8 cellular contexts compared by ENCODE assay signal in genomic region chr7:33039905-33040292, GRCh38. TPM values are rescaled to one million over a fixed set of nuclear protein-coding genes. Genes with fewer than 3 reads are reported as not detected.
A peak's percentile ranks its signal among the peaks of the same experiment; 100 is the strongest.
DNase-seq lines count a peak whose midpoint lies in the region; ATAC-seq and TF ChIP-seq lines count a peak whose summit lies in the region.

No MANE protein-coding gene starts in this region.

- H4K20me1 ChIP-seq in GM23248 (ENCODE audit: insufficient read depth) (no peaks in the 10 kb centered on the region), smooth muscle cell (ENCODE audit: low read depth) (peaks cover 29% of the 10 kb centered on the region)

- peak; percentile 30 for DNase-seq in GM23248
- DNase-seq in activated CD4-positive, alpha-beta memory T cell treated with anti-CD3 and anti-CD28 coated beads, Interleukin-2, amount 10 ng/mL, durations not matched to agents 7 days and 5 days: no peak
- DNase-seq in smooth muscle cell (lab: John Stamatoyannopoulos, UW; ENCODE audit: unreplicated experiment): no peak
- no peak for DNase-seq in neuronal stem cell (ENCODE audit: low spot score)
- DNase-seq in NCI-H1930 (lab: John Stamatoyannopoulos, UW): no peak
- no peak for DNase-seq in SW 1271 (lab: John Stamatoyannopoulos, UW)

- TF ChIP-seq POLR2A in gastroesophageal sphincter (IDR thresholded peaks at IDR 0.05): no peak

- no peak overlapping the region for H2BK15ac ChIP-seq in neuronal stem cell (ENCODE audit: low read length)

- no peak overlapping the region for H4K91ac ChIP-seq in neuronal stem cell (ENCODE audit: low read depth, low read length, poor library complexity)

- no peaks in the 10 kb centered on the region for H3K79me1 ChIP-seq in neuronal stem cell (ENCODE audit: low read depth, low read length)

- peak overlapping the region; percentile 80 for H3K27ac Mint-ChIP-seq in activated CD4-positive, alpha-beta memory T cell treated with anti-CD3 and anti-CD28 coated beads, Interleukin-2, amount 10 ng/mL, durations not matched to agents 7 days and 5 days

- H3K27ac ChIP-seq in GM23248 (peak overlapping the region; percentile 40), gastroesophageal sphincter (peak overlapping the region; percentile 23 to 77 (median 58)), smooth muscle cell (ENCODE audit: low read depth) (no peak overlapping the region), neuronal stem cell (replicated peaks; ENCODE audit: low read length) (no peak overlapping the region)

- no peak overlapping the region for H3K18ac ChIP-seq in neuronal stem cell (ENCODE audit: low read length)

- H2AFZ ChIP-seq in GM23248 (peak overlapping the region; percentile 62), smooth muscle cell (ENCODE audit: low read depth) (no peak overlapping the region), neuronal stem cell (ENCODE audit: low read length) (no peak overlapping the region)

- H3K36me3 Mint-ChIP-seq in activated CD4-positive, alpha-beta memory T cell treated with anti-CD3 and anti-CD28 coated beads, Interleukin-2, amount 10 ng/mL, durations not matched to agents 7 days and 5 days (ENCODE audit: low read depth): peaks cover 29% of the 10 kb centered on the region

- TF ChIP-seq EP300 in gastroesophageal sphincter (IDR thresholded peaks at IDR 0.05): no peak

- no peaks in the 10 kb centered on the region for H3K9me3 Mint-ChIP-seq in activated CD4-positive, alpha-beta memory T cell treated with anti-CD3 and anti-CD28 coated beads, Interleukin-2, amount 10 ng/mL, durations not matched to agents 7 days and 5 days

- CTCF ChIA-PET in activated CD4-positive, alpha-beta memory T cell treated with anti-CD3 and anti-CD28 coated beads, Interleukin-2, amount 10 ng/mL, durations not matched to agents 7 days and 5 days (lab: Charles Lee): interaction anchor here (0.6 to 3.2 kb wide), 15 partner anchors 9 to 194 kb away, joined by 3 to 24 read pairs (median 5); partner anchors contain the start of genes KBTBD2, NT5C3A and RP9

- H4K8ac ChIP-seq in neuronal stem cell (ENCODE audit: low read depth, low read length): no peak overlapping the region

- H3K9ac ChIP-seq in GM23248: peak overlapping the region; percentile 80
- H3K9ac ChIP-seq in smooth muscle cell (ENCODE audit: low read depth): peak overlapping the region; percentile 0
- H3K9ac ChIP-seq in neuronal stem cell (ENCODE audit: low read depth, low read length, poor library complexity): no peak overlapping the region

- peak overlapping the region; percentile 85 for H3K4me3 Mint-ChIP-seq in activated CD4-positive, alpha-beta memory T cell treated with anti-CD3 and anti-CD28 coated beads, Interleukin-2, amount 10 ng/mL, durations not matched to agents 7 days and 5 days

- in situ Hi-C loops in GM23248 (cut with MboI): no loop called here

- H3K23ac ChIP-seq in neuronal stem cell (ENCODE audit: low read depth, low read length, poor library complexity): no peak overlapping the region

- H3K9me2 ChIP-seq in GM23248 (ENCODE audit: insufficient read depth): no peaks in the 10 kb centered on the region

- no peak overlapping the region for H3K4ac ChIP-seq in neuronal stem cell (ENCODE audit: low read length)

- no peak overlapping the region for H2AK5ac ChIP-seq in neuronal stem cell (ENCODE audit: low read depth, low read length)

- H3K27me3 Mint-ChIP-seq in activated CD4-positive, alpha-beta memory T cell treated with anti-CD3 and anti-CD28 coated beads, Interleukin-2, amount 10 ng/mL, durations not matched to agents 7 days and 5 days: no peaks in the 10 kb centered on the region

- peaks cover 49% of the 10 kb centered on the region for H3K4me1 ChIP-seq in GM23248 (ENCODE audit: insufficient read depth)
- H3K4me1 ChIP-seq in gastroesophageal sphincter: peaks cover 0 to 79% (median 6%) of the 10 kb centered on the region in 3 donors
- no peaks in the 10 kb centered on the region for H3K4me1 ChIP-seq in smooth muscle cell (ENCODE audit: low read depth)
- peaks cover 0 to 2% of the 10 kb centered on the region in 2 donors for H3K4me1 ChIP-seq in neuronal stem cell (ENCODE audit: control insufficient read depth in 2 of 2, insufficient read depth in 1 of 2, low read depth in 1 of 2, low read length in 2 of 2)

- H3F3A ChIP-seq in GM23248 (ENCODE audit: insufficient read depth) (peaks cover 16% of the 10 kb centered on the region), smooth muscle cell (ENCODE audit: low read depth) (no peaks in the 10 kb centered on the region)

- no peak overlapping the region for H2BK5ac ChIP-seq in neuronal stem cell (ENCODE audit: low read length)

- no peak overlapping the region for H2BK12ac ChIP-seq in neuronal stem cell (ENCODE audit: low read length)

- no peak for TF ChIP-seq CTCF in gastroesophageal sphincter (IDR thresholded peaks at IDR 0.05)
- TF ChIP-seq CTCF in smooth muscle cell (IDR thresholded peaks at IDR 0.05; ENCODE audit: borderline replicate concordance, insufficient read depth, poor library complexity, severe bottlenecking): no peak

- H3K79me2 ChIP-seq in GM23248 (ENCODE audit: insufficient read depth) (peaks cover 98% of the 10 kb centered on the region), smooth muscle cell (ENCODE audit: low read depth) (peaks cover 71% of the 10 kb centered on the region)

- POLR2A ChIA-PET in activated CD4-positive, alpha-beta memory T cell treated with anti-CD3 and anti-CD28 coated beads, Interleukin-2, amount 10 ng/mL, durations not matched to agents 7 days and 5 days (lab: Charles Lee): interaction anchor here (0.9 to 3.9 kb wide), 12 partner anchors 8 to 148 kb away, joined by 3 to 60 read pairs (median 5); partner anchors contain the start of genes BBS9, KBTBD2 and NT5C3A

- H3K27me3 ChIP-seq in GM23248 (replicated peaks; ENCODE audit: insufficient read depth) (no peaks in the 10 kb centered on the region), gastroesophageal sphincter (no peaks in the 10 kb centered on the region), smooth muscle cell (ENCODE audit: low read depth) (no peaks in the 10 kb centered on the region), neuronal stem cell (ENCODE audit: control insufficient read depth in 3 of 3, insufficient read depth in 3 of 3, low read depth in 1 of 3, low read length in 3 of 3) (no peaks in the 10 kb centered on the region)

- no peak overlapping the region for H2BK120ac ChIP-seq in neuronal stem cell (ENCODE audit: low read depth, low read length)

- no peaks in the 10 kb centered on the region for H3K9me3 ChIP-seq in GM23248 (ENCODE audit: low read depth)
- H3K9me3 ChIP-seq in gastroesophageal sphincter: no peaks in the 10 kb centered on the region
- no peaks in the 10 kb centered on the region for H3K9me3 ChIP-seq in smooth muscle cell (replicated peaks; ENCODE audit: low read depth)
- no peaks in the 10 kb centered on the region for H3K9me3 ChIP-seq in neuronal stem cell (replicated peaks in 1 of 2; ENCODE audit: control insufficient read depth in 2 of 2, insufficient read depth in 1 of 2, low read depth in 1 of 2, low read length in 2 of 2)

- no peaks in the 10 kb centered on the region for H3K36me3 ChIP-seq in GM23248 (ENCODE audit: low read depth)
- H3K36me3 ChIP-seq in gastroesophageal sphincter: no peaks in the 10 kb centered on the region
- H3K36me3 ChIP-seq in smooth muscle cell (ENCODE audit: low read depth): no peaks in the 10 kb centered on the region
- peaks cover 0 to 12% of the 10 kb centered on the region in 2 donors for H3K36me3 ChIP-seq in neuronal stem cell (replicated peaks in 1 of 2; ENCODE audit: control insufficient read depth in 2 of 2, insufficient read depth in 2 of 2, low read length in 2 of 2)

- no peak overlapping the region for H3K14ac ChIP-seq in neuronal stem cell (ENCODE audit: low read length)

- peaks cover 44% of the 10 kb centered on the region for H3K4me1 Mint-ChIP-seq in activated CD4-positive, alpha-beta memory T cell treated with anti-CD3 and anti-CD28 coated beads, Interleukin-2, amount 10 ng/mL, durations not matched to agents 7 days and 5 days

- H3K4me2 ChIP-seq in GM23248 (ENCODE audit: unreplicated experiment): peak overlapping the region; percentile 100
- H3K4me2 ChIP-seq in smooth muscle cell: peak overlapping the region; percentile 58
- H3K4me2 ChIP-seq in neuronal stem cell (ENCODE audit: insufficient read depth, low read length, poor library complexity, severe bottlenecking): no peak overlapping the region

- H3K4me3 ChIP-seq in GM23248 (peak overlapping the region; percentile 81), gastroesophageal sphincter (peak overlapping the region; percentile 46 to 64), smooth muscle cell (peak overlapping the region; percentile 26), neuronal stem cell (ENCODE audit: low read length in 2 of 2) (no peak overlapping the region)

- ATAC-seq in gastroesophageal sphincter: no peak
- no peak for ATAC-seq in HG03457 (IDR thresholded peaks at IDR 0.05; ENCODE audit: unreplicated experiment)

- WGBS in GM23248 (ENCODE audit: low coverage in 1 of 2, low lambda C conversion rate in 2 of 2, missing lambda C conversion rate in 2 of 2), 2 experiments: 0 to 5% methylated on average over 1 of the region's 1 CpG
- 22 to 29% methylated on average over 1 of the region's 1 CpG for WGBS in gastroesophageal sphincter (ENCODE audit: low coverage in 1 of 2), 2 donors
- WGBS in smooth muscle cell (ENCODE audit: low lambda C conversion rate): 92% methylated on average over 1 of the region's 1 CpG
- no CpG with 5 or more reads among the region's 1 CpG for WGBS in neuronal stem cell (ENCODE audit: extremely low coverage in 2 of 2, insufficient read length in 2 of 2, insufficient replicate concordance in 1 of 2), 2 donors

RNA-seq across cellular contexts. Expression of gene NT5C3A, which starts 22.7 kb away (rescaled TPM):
- 22.5 and 34.9 TPM in 2 replicates for total RNA-seq in GM23248 (2014; rRNA removed; shearing (Covaris generic))
- polyA plus RNA-seq in GM23248 (2016; fragmentation: Nextera tagmentation; extraction: Ambion mirVana) (40.2 and 40.4 TPM in 2 replicates), smooth muscle cell (12.9 and 17.7 TPM in 2 replicates)
- 10 to 100 TPM; 86.9 to 89.6 TPM for total RNA-seq in activated CD4-positive, alpha-beta memory T cell treated with anti-CD3 and anti-CD28 coated beads, Interleukin-2, amount 10 ng/mL, durations not matched to agents 7 days and 5 days
- total RNA-seq in gastroesophageal sphincter (10 to 100 TPM; 13.1 to 32.5 (median 20.2) TPM), smooth muscle cell (16.5 and 25.4 TPM in 2 replicates)
- polyA plus RNA-seq in neuronal stem cell (2013, experiment 1 of 2): 34.4 TPM
- polyA plus RNA-seq in neuronal stem cell (2013, experiment 2 of 2): 35.9 TPM

Comparison
In these comparisons a context has a peak if more than half of its experiments do, and no peak if none do; other contexts are left out.
1. H3K27ac ChIP-seq: peak in GM23248 (single experiment) and gastroesophageal sphincter (4 of 4); none in smooth muscle cell (single experiment) and neuronal stem cell (single experiment).
2. H3K4me3 ChIP-seq: peak in GM23248 (single experiment), gastroesophageal sphincter (2 of 2) and smooth muscle cell (single experiment); none in neuronal stem cell (0 of 2).